ENCODE assay signal across 8 cellular contexts in genomic region chr4:107519057-107519456, GRCh38.
A peak's percentile ranks its signal among the peaks of the same experiment; 100 is the strongest.
DNase-seq lines count a peak whose midpoint lies in the region; ATAC-seq and TF ChIP-seq lines count a peak whose summit lies in the region.

No MANE protein-coding gene starts in this region.

- in situ Hi-C loops in GM13976 (cut with MboI; ENCODE audit: low sequenced_read_pairs, unreplicated experiment) = no loop called here

- no peak overlapping the region for H3K4me3 Mint-ChIP-seq in activated T-cell treated with anti-CD3 and anti-CD28 coated beads, Interleukin-2, amount 50 U/mL, for 72 hours

- H3K27me3 ChIP-seq in adipocyte (replicated peaks; ENCODE audit: control insufficient read depth, insufficient read depth, low read length) (no peaks in the 10 kb centered on the region), left lung (no peaks in the 10 kb centered on the region)

- H3K9ac ChIP-seq in adipocyte (ENCODE audit: low read length) = no peak overlapping the region

- H3K36me3 ChIP-seq in adipocyte (ENCODE audit: control insufficient read depth, insufficient read depth, low read length, severe bottlenecking) (no peaks in the 10 kb centered on the region), left lung (no peaks in the 10 kb centered on the region)

- H3K4me1 Mint-ChIP-seq in activated T-cell treated with anti-CD3 and anti-CD28 coated beads, Interleukin-2, amount 50 U/mL, for 72 hours (ENCODE audit: low read depth) = no peaks in the 10 kb centered on the region

- intact Hi-C loops in left lung (cut with DNase I) = no loop called here

- peak; percentile 70 for TF ChIP-seq CTCF in AG10803 (conservative IDR thresholded peaks at IDR 0.05; ENCODE audit: low read length)
- TF ChIP-seq CTCF in left lung (IDR thresholded peaks at IDR 0.05) = peak in 1 of 2 donors; percentile 27
- TF ChIP-seq CTCF in GM13976 (IDR thresholded peaks at IDR 0.05; ENCODE audit: borderline replicate concordance, control extremely low read depth, extremely low read depth, insufficient read depth, missing control alignments) = no peak

- H3K27ac Mint-ChIP-seq in activated T-cell treated with anti-CD3 and anti-CD28 coated beads, Interleukin-2, amount 50 U/mL, for 72 hours = no peak overlapping the region

- H3K9me3 ChIP-seq in adipocyte (ENCODE audit: control insufficient read depth, low read length) (no peaks in the 10 kb centered on the region), left lung (peaks cover 0 to 6% of the 10 kb centered on the region in 2 donors)

- ATAC-seq in left lung (peak; percentile 62), GM18868 (IDR thresholded peaks at IDR 0.05; ENCODE audit: unreplicated experiment) (no peak), HG02840 (IDR thresholded peaks at IDR 0.05; ENCODE audit: low FRiP score, unreplicated experiment) (no peak)
- no peak for ATAC-seq in activated T-cell treated with anti-CD3 and anti-CD28 coated beads, Interleukin-2, amount 50 U/mL, for 72 hours (replicated peaks in 1 of 2)

- H3K4me3 ChIP-seq in AG10803 (ENCODE audit: low read length) (no peak overlapping the region), adipocyte (ENCODE audit: low read length) (no peak overlapping the region), left lung (no peak overlapping the region)

- DNase-seq in AG10803 (ENCODE audit: low read depth) (peak; percentile 60), HPDE6-E6E7 (ENCODE audit: extremely low spot score) (peak; percentile 3), adipocyte (ENCODE audit: low read depth) (peak; percentile 84), left lung (no peak), GM13976 (ENCODE audit: low spot score) (no peak)
- DNase-seq in activated T-cell treated with anti-CD3 and anti-CD28 coated beads, Interleukin-2, amount 50 U/mL, for 72 hours = no peak

- no peaks in the 10 kb centered on the region for H3K4me1 ChIP-seq in adipocyte (ENCODE audit: control insufficient read depth, insufficient read depth, low read length)
- H3K4me1 ChIP-seq in left lung = no peaks in the 10 kb centered on the region

- H3K27ac ChIP-seq in left lung = no peak overlapping the region

- H3K27me3 Mint-ChIP-seq in activated T-cell treated with anti-CD3 and anti-CD28 coated beads, Interleukin-2, amount 50 U/mL, for 72 hours (ENCODE audit: low read depth) = peaks cover 9% of the 10 kb centered on the region

- no peaks in the 10 kb centered on the region for H3K9me3 Mint-ChIP-seq in activated T-cell treated with anti-CD3 and anti-CD28 coated beads, Interleukin-2, amount 50 U/mL, for 72 hours

- no peaks in the 10 kb centered on the region for H3K36me3 Mint-ChIP-seq in activated T-cell treated with anti-CD3 and anti-CD28 coated beads, Interleukin-2, amount 50 U/mL, for 72 hours (ENCODE audit: insufficient read depth in 2 of 2)

Comparison
In these comparisons a context has a peak if more than half of its experiments do, and no peak if none do; other contexts are left out.
1. DNase-seq: peak in AG10803 (single experiment), HPDE6-E6E7 (single experiment) and adipocyte (single experiment); none in left lung (0 of 2), activated T-cell treated with anti-CD3 and anti-CD28 coated beads, Interleukin-2, amount 50 U/mL, for 72 hours (0 of 2) and GM13976 (single experiment).